Comparison of ENCODE assay signal across 19 cellular contexts in genomic region chr4:102477657-102478056, GRCh38. TPM values are rescaled to one million over a fixed set of nuclear protein-coding genes. Genes with fewer than 3 reads are reported as not detected.
DNase-seq lines count a peak whose midpoint lies in the region; ATAC-seq and TF ChIP-seq lines count a peak whose summit lies in the region.
"Had no signal": no experiment of that assay in that cellular context is flagged by ENCODE, and none has a peak within 500 bp of the region (broad histone marks: within the 10 kb centered on the region; RNA-seq: fewer than 3 reads in every experiment).

No MANE protein-coding gene starts in this region.

- no peak overlapping the region for H2BK15ac ChIP-seq in IMR-90 (ENCODE audit: low read depth, low read length)

- in situ Hi-C loops in IMR-90 (cut with MboI; ENCODE audit: low sequenced_read_pairs), result no loop called here

- no peaks in the 10 kb centered on the region for H3K9me1 ChIP-seq in IMR-90 (ENCODE audit: insufficient read depth, low read length)

- H3K27ac ChIP-seq in IMR-90 (ENCODE audit: insufficient read depth, low read length), result no peak overlapping the region
- H3K27ac ChIP-seq: brain microvascular endothelial cell, lower lobe of right lung, testis had no signal

- no CpG with 5 or more reads among the region's 3 CpGs for WGBS in IMR-90 (ENCODE audit: extremely low coverage in 2 of 2, insufficient read length in 1 of 2), 2 experiments

- TF ChIP-seq POLR2A in IMR-90 (IDR thresholded peaks at IDR 0.05; ENCODE audit: low read depth, low read length), result no peak

- H2BK120ac ChIP-seq in IMR-90 (ENCODE audit: low read depth, low read length), result no peak overlapping the region

- ATAC-seq in IMR-90 (ENCODE audit: low read depth) (peak; percentile 37; the same call in 1 of the 2 replicates), GM21576 (IDR thresholded peaks at IDR 0.05; ENCODE audit: unreplicated experiment) (no peak)
- ATAC-seq: lower lobe of right lung; sciatic nerve; stimulated activated memory B cell treated with anti-CD40 and anti-IgM and Interleukin-4, amounts not matched to agents 10 μg/mL and 1 μg/mL and 100 μg/mL, for 72 hours had no signal

- POLR2A ChIA-PET in BJ (lab: Charles Lee), result no interaction called here
- POLR2A ChIA-PET in IMR-90 (lab: Charles Lee; ENCODE audit: unreplicated experiment), result no interaction called here
- POLR2A ChIA-PET in HEK293T (lab: Yijun Ruan, JAX), result no interaction called here

- no peaks in the 10 kb centered on the region for H4K20me1 ChIP-seq in IMR-90 (ENCODE audit: insufficient read depth, low read length)

- peak overlapping the region; percentile 20; the same call in 1 of the 2 replicates for H3K14ac ChIP-seq in IMR-90 (replicated peaks; ENCODE audit: low read depth, low read length)

- dilution Hi-C loops in IMR-90 (cut with HindIII; ENCODE audit: low sequenced_read_pairs, unreplicated experiment), result no loop called here

- peak overlapping the region; percentile 83 for H2AFZ ChIP-seq in IMR-90 (replicated peaks; ENCODE audit: low read length, poor library complexity)

- intact Hi-C loops in IMR-90 (cut with micrococcal nuclease), result no loop called here

- H3K4me1 ChIP-seq in IMR-90 (ENCODE audit: control insufficient read depth, insufficient read depth, low read length), result no peaks in the 10 kb centered on the region
- H3K4me1 ChIP-seq: lower lobe of right lung, testis had no signal

- no peak overlapping the region for H3K18ac ChIP-seq in IMR-90 (ENCODE audit: low read depth, low read length)

- H3K79me1 ChIP-seq in IMR-90 (ENCODE audit: low read depth in 1 of 2, low read length in 2 of 2), result no peaks in the 10 kb centered on the region

- H3K23ac ChIP-seq in IMR-90 (ENCODE audit: low read depth, low read length), result no peak overlapping the region

- no peak overlapping the region for H2AK5ac ChIP-seq in IMR-90 (ENCODE audit: low read depth, low read length)

- BruUV-seq in IMR-90 (replicated peaks; lab: Mats Ljungman, UMichigan), result no TSS peak

- H2BK5ac ChIP-seq in IMR-90 (ENCODE audit: low read depth, low read length, poor library complexity, severe bottlenecking), result no peak overlapping the region

- CTCF ChIA-PET in BJ (lab: Yijun Ruan, JAX), result interaction anchor here (1.3 to 1.6 kb wide), 3 partner anchors 11 to 85 kb away, joined by 3 to 4 read pairs (median 4); no protein-coding TSS in a partner anchor
- CTCF ChIA-PET in IMR-90 (lab: Yijun Ruan, JAX), result interaction anchor here (1.7 kb wide), 1 partner anchor 23 kb away, joined by 3 read pairs; no protein-coding TSS in a partner anchor
- CTCF ChIA-PET in HEK293T (lab: Yijun Ruan, JAX), result no interaction called here

- H3K56ac ChIP-seq in IMR-90 (ENCODE audit: extremely low read depth, insufficient read depth, low read length), result no peak overlapping the region

- H4K5ac ChIP-seq in IMR-90 (ENCODE audit: low read depth, low read length), result no peak overlapping the region

- H3K4me2 ChIP-seq in IMR-90 (ENCODE audit: low read depth, low read length), result no peak overlapping the region

- DNase-seq in BJ (ENCODE audit: low read depth) (peak; percentile 7), IMR-90 (peak; percentile 52), choroid plexus epithelial cell (ENCODE audit: low read depth) (peak; percentile 18), kidney tubule cell (ENCODE audit: low spot score) (peak; percentile 70), HEK293T (ENCODE audit: extremely low spot score) (no peak), globus pallidus (ENCODE audit: low spot score) (no peak)
- DNase-seq: activated CD4-positive, alpha-beta T cell treated with anti-CD3 and anti-CD28 coated beads for 4 hours; activated naive CD8-positive, alpha-beta T cell treated with anti-CD3 and anti-CD28 coated beads, Interleukin-2, amount 10 ng/mL, durations not matched to agents 7 days and 5 days; brain microvascular endothelial cell; Caco-2; dermis blood vessel endothelial cell; lower lobe of right lung; NCI-H187; NCI-H446 treated with DMSO at 0.1 percent for 48 hours; SW 1271; testis had no signal

- no peak for TF ChIP-seq CTCF in BJ (IDR thresholded peaks at IDR 0.05; ENCODE audit: insufficient read depth, low read depth, low read length)
- TF ChIP-seq CTCF in IMR-90 (conservative IDR thresholded peaks at IDR 0.05; ENCODE audit: low read depth, low read length), result no peak
- no peak for TF ChIP-seq CTCF in choroid plexus epithelial cell (conservative IDR thresholded peaks at IDR 0.05; ENCODE audit: low read depth, low read length)

- no peak overlapping the region for H2AK9ac ChIP-seq in IMR-90 (replicated peaks; ENCODE audit: low read depth, low read length, poor library complexity)

- H4K8ac ChIP-seq in IMR-90 (ENCODE audit: low read depth in 2 of 2, low read length in 2 of 2), result 0 out of 4 replicates have a peak overlapping the region, but pooled peaks of 1 of the 2 experiments have one; percentile 56

- no peak overlapping the region for H2BK20ac ChIP-seq in IMR-90 (ENCODE audit: low read depth, low read length)

- H3K4ac ChIP-seq in IMR-90 (ENCODE audit: low read depth, low read length), result no peak overlapping the region

- TF ChIP-seq RAD21 in IMR-90 (IDR thresholded peaks at IDR 0.05; ENCODE audit: low read length), result no peak

- H3K4me3 ChIP-seq in BJ (ENCODE audit: low read depth, low read length) (no peak overlapping the region), IMR-90 (ENCODE audit: insufficient read depth, low read depth, low read length) (no peak overlapping the region), choroid plexus epithelial cell (ENCODE audit: low read depth, low read length) (no peak overlapping the region)
- H3K4me3 ChIP-seq: lower lobe of right lung, testis had no signal

- H3K27me3 ChIP-seq in BJ (ENCODE audit: control insufficient read depth, insufficient read depth, low read length) (no peaks in the 10 kb centered on the region), IMR-90 (ENCODE audit: control insufficient read depth, insufficient read depth, low read length) (peaks cover 2% of the 10 kb centered on the region; the same call in 1 of the 2 replicates)
- H3K27me3 ChIP-seq: brain microvascular endothelial cell, testis had no signal

- no peaks in the 10 kb centered on the region for H3K36me3 ChIP-seq in BJ (ENCODE audit: control insufficient read depth, insufficient read depth, low read length)
- H3K36me3 ChIP-seq in IMR-90 (ENCODE audit: control insufficient read depth, insufficient read depth, low read length), result no peaks in the 10 kb centered on the region
- H3K36me3 ChIP-seq: brain microvascular endothelial cell, lower lobe of right lung had no signal

- H3K9ac ChIP-seq in IMR-90 (ENCODE audit: low read depth, low read length), result no peak overlapping the region

- no peak overlapping the region for H4K91ac ChIP-seq in IMR-90 (ENCODE audit: insufficient read depth, low read depth, low read length)

- H3K9me3 ChIP-seq in IMR-90 (ENCODE audit: control insufficient read depth, insufficient read depth, low read length), result peaks cover 6% of the 10 kb centered on the region
- H3K9me3 ChIP-seq: lower lobe of right lung, testis had no signal

TF ChIP-seq in IMR-90, 13 proteins besides CTCF, POLR2A, EP300 and RAD21:
- TF ChIP-seq FOS (IDR thresholded peaks at IDR 0.05; ENCODE audit: low read depth, low read length), result no peak
- TF ChIP-seq MXI1 (IDR thresholded peaks at IDR 0.05; ENCODE audit: borderline replicate concordance, low read depth, low read length), result no peak
- TF ChIP-seq CEBPB (IDR thresholded peaks at IDR 0.05; ENCODE audit: low read depth, low read length), result no peak
- no peak for TF ChIP-seq MAFK (IDR thresholded peaks at IDR 0.05; ENCODE audit: low read depth, low read length)
- TF ChIP-seq CHD1 (IDR thresholded peaks at IDR 0.05; ENCODE audit: low read depth, low read length), result no peak
- no peak for TF ChIP-seq SMC3 (IDR thresholded peaks at IDR 0.05; ENCODE audit: low read depth, low read length)
- no peak for TF ChIP-seq ELK1 (IDR thresholded peaks at IDR 0.05; ENCODE audit: borderline replicate concordance, low read depth, low read length)
- TF ChIP-seq RFX5 (IDR thresholded peaks at IDR 0.05; ENCODE audit: low read depth, low read length), result no peak
- no peak for TF ChIP-seq NFE2L2 (IDR thresholded peaks at IDR 0.05; ENCODE audit: low read depth, low read length)

TF ChIP-seq in HEK293T, 16 proteins besides CTCF, POLR2A, EP300 and RAD21:
- TF ChIP-seq LEF1 (IDR thresholded peaks at IDR 0.05; ENCODE audit: borderline replicate concordance), result no peak
- no peak for TF ChIP-seq SUZ12 (IDR thresholded peaks at IDR 0.05)
- TF ChIP-seq ZNF384 (IDR thresholded peaks at IDR 0.05), result no peak
TF ChIP-seq in HEK293T: peak in this region for 0.

RNA-seq across cellular contexts. Expression of gene NFKB1, which starts 23.5 kb away (rescaled TPM):
- polyA plus RNA-seq in BJ (2011; rRNA removed) (14.9 and 16.6 TPM in 2 replicates), IMR-90 (2012; rRNA removed) (16.3 and 19.8 TPM in 2 replicates)
- 23.4 and 28.3 TPM in 2 replicates for polyA minus RNA-seq in BJ (2011; rRNA and poly(A)+ RNA removed)
- 23.6 and 24.6 TPM in 2 replicates for total RNA-seq in IMR-90 (2012; rRNA removed)
- polyA plus RNA-seq in IMR-90 (2012; cell fraction: cytosol; rRNA removed), result 11.9 and 13.2 TPM in 2 replicates
- 18.9 and 34.9 TPM in 2 replicates for polyA plus RNA-seq in IMR-90 (2012; cell fraction: nucleus; rRNA removed; ENCODE audit: low replicate concordance)

Comparison
In these comparisons a context has a peak if more than half of its experiments do, and no peak if none do; other contexts are left out.
1. DNase-seq: peak in BJ (single experiment), IMR-90 (single experiment), choroid plexus epithelial cell (single experiment) and kidney tubule cell (single experiment); none in HEK293T (single experiment) and globus pallidus (single experiment).